In genomic region chr2:42342795-42343241, GRCh38 we compare ENCODE assay signal across 1 cellular context.
TF ChIP-seq lines count a peak whose summit lies in the region.

No MANE protein-coding gene starts in this region.

TF ChIP-seq in HepG2, 621 proteins besides CTCF, POLR2A, EP300 and RAD21 (continued from another document and continues in another):
- TF ChIP-seq, protein P1, sequence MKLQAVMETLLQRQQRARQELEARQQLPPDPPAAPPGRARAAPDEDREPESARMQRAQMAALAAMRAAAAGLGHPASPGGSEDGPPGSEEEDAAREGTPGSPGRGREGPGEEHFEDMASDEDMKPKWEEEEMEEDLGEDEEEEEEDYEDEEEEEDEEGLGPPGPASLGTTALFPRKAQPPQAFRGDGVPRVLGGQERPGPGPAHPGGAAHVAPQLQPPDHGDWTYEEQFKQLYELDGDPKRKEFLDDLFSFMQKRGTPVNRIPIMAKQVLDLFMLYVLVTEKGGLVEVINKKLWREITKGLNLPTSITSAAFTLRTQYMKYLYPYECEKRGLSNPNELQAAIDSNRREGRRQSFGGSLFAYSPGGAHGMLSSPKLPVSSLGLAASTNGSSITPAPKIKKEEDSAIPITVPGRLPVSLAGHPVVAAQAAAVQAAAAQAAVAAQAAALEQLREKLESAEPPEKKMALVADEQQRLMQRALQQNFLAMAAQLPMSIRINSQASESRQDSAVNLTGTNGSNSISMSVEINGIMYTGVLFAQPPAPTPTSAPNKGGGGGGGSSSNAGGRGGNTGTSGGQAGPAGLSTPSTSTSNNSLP (IDR thresholded peaks at IDR 0.05; ENCODE audit: low read depth, low read length), result 0 out of 2 replicates have a peak, but pooled peaks have one; percentile 4
- TF ChIP-seq ZNF225 (CRISPR knock-in tag; IDR thresholded peaks at IDR 0.05) (peak; percentile 46; the same call in 1 of the 2 replicates), ZNF607 (CRISPR knock-in tag; IDR thresholded peaks at IDR 0.05; ENCODE audit: borderline replicate concordance) (no peak), ZNF260 (CRISPR knock-in tag; IDR thresholded peaks at IDR 0.05; ENCODE audit: borderline replicate concordance, low read depth) (peak; percentile 76; the same call in 1 of the 2 replicates), ZFP1 (CRISPR knock-in tag; IDR thresholded peaks at IDR 0.05) (no peak), MAFG (CRISPR knock-in tag; IDR thresholded peaks at IDR 0.05) (no peak), FIP1L1 (IDR thresholded peaks at IDR 0.05; ENCODE audit: borderline replicate concordance, insufficient read depth, low read depth, low read length) (peak; percentile 76; the same call in 1 of the 2 replicates), JUND (CRISPR knock-in tag; IDR thresholded peaks at IDR 0.05) (no peak), ZNF709 (CRISPR knock-in tag; IDR thresholded peaks at IDR 0.05) (no peak), CHD2 (IDR thresholded peaks at IDR 0.05; ENCODE audit: low read depth, low read length) (no peak; the same call in 1 of the 2 replicates), MXD3 (CRISPR knock-in tag; IDR thresholded peaks at IDR 0.05) (no peak), SP5 (CRISPR knock-in tag; IDR thresholded peaks at IDR 0.05; ENCODE audit: borderline replicate concordance, low read depth) (no peak), NR2F6 (IDR thresholded peaks at IDR 0.05) (no peak), NR2F6 (CRISPR knock-in tag; IDR thresholded peaks at IDR 0.05) (0 out of 2 replicates have a peak, but pooled peaks have one; percentile 12), CAMTA2 (CRISPR knock-in tag; IDR thresholded peaks at IDR 0.05; ENCODE audit: borderline replicate concordance) (no peak), SP4 (CRISPR knock-in tag; IDR thresholded peaks at IDR 0.05) (no peak), ZNF776 (CRISPR knock-in tag; IDR thresholded peaks at IDR 0.05) (no peak), ZMAT3 (CRISPR knock-in tag; conservative IDR thresholded peaks at IDR 0.05) (no peak), XRCC5 (optimal IDR thresholded peaks at IDR 0.05; ENCODE audit: low read length) (no peak), ZNF484 (CRISPR knock-in tag; IDR thresholded peaks at IDR 0.05; ENCODE audit: borderline replicate concordance, low read depth) (no peak), SRSF4 (IDR thresholded peaks at IDR 0.05; ENCODE audit: low read depth, low read length, poor library complexity, severe bottlenecking) (peak; percentile 78), ZNF775 (CRISPR knock-in tag; IDR thresholded peaks at IDR 0.05; ENCODE audit: borderline replicate concordance) (no peak), SNAPC2 (CRISPR knock-in tag; IDR thresholded peaks at IDR 0.05) (no peak), KLF13 (CRISPR knock-in tag; IDR thresholded peaks at IDR 0.05) (0 out of 2 replicates have a peak, but pooled peaks have one; percentile 67), RARA (CRISPR knock-in tag; IDR thresholded peaks at IDR 0.05) (no peak; the same call in 1 of the 2 replicates), AGO2 (optimal IDR thresholded peaks at IDR 0.05; ENCODE audit: low read depth, low read length) (peak; percentile 98), STAT5B (CRISPR knock-in tag; IDR thresholded peaks at IDR 0.05) (no peak), CCDC6 (CRISPR knock-in tag; IDR thresholded peaks at IDR 0.05) (no peak), ZNF33A (CRISPR knock-in tag; IDR thresholded peaks at IDR 0.05; ENCODE audit: borderline replicate concordance) (no peak), MIER3 (CRISPR knock-in tag; IDR thresholded peaks at IDR 0.05; ENCODE audit: borderline replicate concordance) (no peak), ZNF326 (CRISPR knock-in tag; IDR thresholded peaks at IDR 0.05; ENCODE audit: borderline replicate concordance) (no peak), HNRNPLL (IDR thresholded peaks at IDR 0.05; ENCODE audit: low read depth, low read length, poor library complexity, severe bottlenecking) (no peak), ZSCAN30 (CRISPR knock-in tag; IDR thresholded peaks at IDR 0.05) (0 out of 2 replicates have a peak, but pooled peaks have one; percentile 65), KDM2A (CRISPR knock-in tag; IDR thresholded peaks at IDR 0.05; ENCODE audit: borderline replicate concordance, low read depth) (peak; percentile 9; the same call in 1 of the 2 replicates), PBX3 (CRISPR knock-in tag; IDR thresholded peaks at IDR 0.05; ENCODE audit: borderline replicate concordance) (no peak), ZNF614 (CRISPR knock-in tag; IDR thresholded peaks at IDR 0.05; ENCODE audit: borderline replicate concordance) (peak; percentile 5; the same call in 1 of the 2 replicates), ZSCAN31 (CRISPR knock-in tag; IDR thresholded peaks at IDR 0.05; ENCODE audit: low read depth) (0 out of 2 replicates have a peak, but pooled peaks have one; percentile 23)
- TF ChIP-seq, protein P2, sequence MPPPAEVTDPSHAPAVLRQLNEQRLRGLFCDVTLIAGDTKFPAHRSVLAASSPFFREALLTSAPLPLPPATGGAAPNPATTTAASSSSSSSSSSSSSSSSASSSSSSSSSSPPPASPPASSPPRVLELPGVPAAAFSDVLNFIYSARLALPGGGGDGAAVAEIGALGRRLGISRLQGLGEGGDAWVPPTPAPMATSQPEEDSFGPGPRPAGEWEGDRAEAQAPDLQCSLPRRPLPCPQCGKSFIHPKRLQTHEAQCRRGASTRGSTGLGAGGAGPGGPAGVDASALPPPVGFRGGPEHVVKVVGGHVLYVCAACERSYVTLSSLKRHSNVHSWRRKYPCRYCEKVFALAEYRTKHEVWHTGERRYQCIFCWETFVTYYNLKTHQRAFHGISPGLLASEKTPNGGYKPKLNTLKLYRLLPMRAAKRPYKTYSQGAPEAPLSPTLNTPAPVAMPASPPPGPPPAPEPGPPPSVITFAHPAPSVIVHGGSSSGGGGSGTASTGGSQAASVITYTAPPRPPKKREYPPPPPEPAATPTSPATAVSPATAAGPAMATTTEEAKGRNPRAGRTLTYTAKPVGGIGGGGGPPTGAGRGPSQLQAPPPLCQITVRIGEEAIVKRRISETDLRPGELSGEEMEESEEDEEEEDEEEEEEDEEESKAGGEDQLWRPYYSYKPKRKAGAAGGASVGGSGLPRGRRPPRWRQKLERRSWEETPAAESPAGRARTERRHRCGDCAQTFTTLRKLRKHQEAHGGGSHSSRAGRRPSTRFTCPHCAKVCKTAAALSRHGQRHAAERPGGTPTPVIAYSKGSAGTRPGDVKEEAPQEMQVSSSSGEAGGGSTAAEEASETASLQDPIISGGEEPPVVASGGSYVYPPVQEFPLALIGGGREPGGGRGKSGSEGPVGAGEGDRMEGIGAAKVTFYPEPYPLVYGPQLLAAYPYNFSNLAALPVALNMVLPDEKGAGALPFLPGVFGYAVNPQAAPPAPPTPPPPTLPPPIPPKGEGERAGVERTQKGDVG (CRISPR knock-in tag; IDR thresholded peaks at IDR 0.05; ENCODE audit: borderline replicate concordance), result peak; percentile 67; the same call in 1 of the 2 replicates
- TF ChIP-seq, protein P3, sequence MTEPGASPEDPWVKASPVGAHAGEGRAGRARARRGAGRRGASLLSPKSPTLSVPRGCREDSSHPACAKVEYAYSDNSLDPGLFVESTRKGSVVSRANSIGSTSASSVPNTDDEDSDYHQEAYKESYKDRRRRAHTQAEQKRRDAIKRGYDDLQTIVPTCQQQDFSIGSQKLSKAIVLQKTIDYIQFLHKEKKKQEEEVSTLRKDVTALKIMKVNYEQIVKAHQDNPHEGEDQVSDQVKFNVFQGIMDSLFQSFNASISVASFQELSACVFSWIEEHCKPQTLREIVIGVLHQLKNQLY (CRISPR knock-in tag; IDR thresholded peaks at IDR 0.05), result no peak
- TF ChIP-seq, protein P4, sequence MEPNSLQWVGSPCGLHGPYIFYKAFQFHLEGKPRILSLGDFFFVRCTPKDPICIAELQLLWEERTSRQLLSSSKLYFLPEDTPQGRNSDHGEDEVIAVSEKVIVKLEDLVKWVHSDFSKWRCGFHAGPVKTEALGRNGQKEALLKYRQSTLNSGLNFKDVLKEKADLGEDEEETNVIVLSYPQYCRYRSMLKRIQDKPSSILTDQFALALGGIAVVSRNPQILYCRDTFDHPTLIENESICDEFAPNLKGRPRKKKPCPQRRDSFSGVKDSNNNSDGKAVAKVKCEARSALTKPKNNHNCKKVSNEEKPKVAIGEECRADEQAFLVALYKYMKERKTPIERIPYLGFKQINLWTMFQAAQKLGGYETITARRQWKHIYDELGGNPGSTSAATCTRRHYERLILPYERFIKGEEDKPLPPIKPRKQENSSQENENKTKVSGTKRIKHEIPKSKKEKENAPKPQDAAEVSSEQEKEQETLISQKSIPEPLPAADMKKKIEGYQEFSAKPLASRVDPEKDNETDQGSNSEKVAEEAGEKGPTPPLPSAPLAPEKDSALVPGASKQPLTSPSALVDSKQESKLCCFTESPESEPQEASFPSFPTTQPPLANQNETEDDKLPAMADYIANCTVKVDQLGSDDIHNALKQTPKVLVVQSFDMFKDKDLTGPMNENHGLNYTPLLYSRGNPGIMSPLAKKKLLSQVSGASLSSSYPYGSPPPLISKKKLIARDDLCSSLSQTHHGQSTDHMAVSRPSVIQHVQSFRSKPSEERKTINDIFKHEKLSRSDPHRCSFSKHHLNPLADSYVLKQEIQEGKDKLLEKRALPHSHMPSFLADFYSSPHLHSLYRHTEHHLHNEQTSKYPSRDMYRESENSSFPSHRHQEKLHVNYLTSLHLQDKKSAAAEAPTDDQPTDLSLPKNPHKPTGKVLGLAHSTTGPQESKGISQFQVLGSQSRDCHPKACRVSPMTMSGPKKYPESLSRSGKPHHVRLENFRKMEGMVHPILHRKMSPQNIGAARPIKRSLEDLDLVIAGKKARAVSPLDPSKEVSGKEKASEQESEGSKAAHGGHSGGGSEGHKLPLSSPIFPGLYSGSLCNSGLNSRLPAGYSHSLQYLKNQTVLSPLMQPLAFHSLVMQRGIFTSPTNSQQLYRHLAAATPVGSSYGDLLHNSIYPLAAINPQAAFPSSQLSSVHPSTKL (CRISPR knock-in tag; IDR thresholded peaks at IDR 0.05), result 0 out of 2 replicates have a peak, but pooled peaks have one; percentile 1
- TF ChIP-seq, protein P5, sequence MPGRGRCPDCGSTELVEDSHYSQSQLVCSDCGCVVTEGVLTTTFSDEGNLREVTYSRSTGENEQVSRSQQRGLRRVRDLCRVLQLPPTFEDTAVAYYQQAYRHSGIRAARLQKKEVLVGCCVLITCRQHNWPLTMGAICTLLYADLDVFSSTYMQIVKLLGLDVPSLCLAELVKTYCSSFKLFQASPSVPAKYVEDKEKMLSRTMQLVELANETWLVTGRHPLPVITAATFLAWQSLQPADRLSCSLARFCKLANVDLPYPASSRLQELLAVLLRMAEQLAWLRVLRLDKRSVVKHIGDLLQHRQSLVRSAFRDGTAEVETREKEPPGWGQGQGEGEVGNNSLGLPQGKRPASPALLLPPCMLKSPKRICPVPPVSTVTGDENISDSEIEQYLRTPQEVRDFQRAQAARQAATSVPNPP (CRISPR knock-in tag; IDR thresholded peaks at IDR 0.05), result no peak
- TF ChIP-seq, protein P6, sequence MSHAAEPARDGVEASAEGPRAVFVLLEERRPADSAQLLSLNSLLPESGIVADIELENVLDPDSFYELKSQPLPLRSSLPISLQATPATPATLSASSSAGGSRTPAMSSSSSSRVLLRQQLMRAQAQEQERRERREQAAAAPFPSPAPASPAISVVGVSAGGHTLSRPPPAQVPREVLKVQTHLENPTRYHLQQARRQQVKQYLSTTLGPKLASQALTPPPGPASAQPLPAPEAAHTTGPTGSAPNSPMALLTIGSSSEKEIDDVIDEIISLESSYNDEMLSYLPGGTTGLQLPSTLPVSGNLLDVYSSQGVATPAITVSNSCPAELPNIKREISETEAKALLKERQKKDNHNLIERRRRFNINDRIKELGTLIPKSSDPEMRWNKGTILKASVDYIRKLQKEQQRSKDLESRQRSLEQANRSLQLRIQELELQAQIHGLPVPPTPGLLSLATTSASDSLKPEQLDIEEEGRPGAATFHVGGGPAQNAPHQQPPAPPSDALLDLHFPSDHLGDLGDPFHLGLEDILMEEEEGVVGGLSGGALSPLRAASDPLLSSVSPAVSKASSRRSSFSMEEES (CRISPR knock-in tag; IDR thresholded peaks at IDR 0.05), result no peak
- TF ChIP-seq, protein P7, sequence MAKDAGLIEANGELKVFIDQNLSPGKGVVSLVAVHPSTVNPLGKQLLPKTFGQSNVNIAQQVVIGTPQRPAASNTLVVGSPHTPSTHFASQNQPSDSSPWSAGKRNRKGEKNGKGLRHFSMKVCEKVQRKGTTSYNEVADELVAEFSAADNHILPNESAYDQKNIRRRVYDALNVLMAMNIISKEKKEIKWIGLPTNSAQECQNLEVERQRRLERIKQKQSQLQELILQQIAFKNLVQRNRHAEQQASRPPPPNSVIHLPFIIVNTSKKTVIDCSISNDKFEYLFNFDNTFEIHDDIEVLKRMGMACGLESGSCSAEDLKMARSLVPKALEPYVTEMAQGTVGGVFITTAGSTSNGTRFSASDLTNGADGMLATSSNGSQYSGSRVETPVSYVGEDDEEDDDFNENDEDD (CRISPR knock-in tag; IDR thresholded peaks at IDR 0.05; ENCODE audit: borderline replicate concordance), result 0 out of 2 replicates have a peak, but pooled peaks have one; percentile 9
